ENCODE assay signal across 14 cellular contexts in the genomic region with DNA sequence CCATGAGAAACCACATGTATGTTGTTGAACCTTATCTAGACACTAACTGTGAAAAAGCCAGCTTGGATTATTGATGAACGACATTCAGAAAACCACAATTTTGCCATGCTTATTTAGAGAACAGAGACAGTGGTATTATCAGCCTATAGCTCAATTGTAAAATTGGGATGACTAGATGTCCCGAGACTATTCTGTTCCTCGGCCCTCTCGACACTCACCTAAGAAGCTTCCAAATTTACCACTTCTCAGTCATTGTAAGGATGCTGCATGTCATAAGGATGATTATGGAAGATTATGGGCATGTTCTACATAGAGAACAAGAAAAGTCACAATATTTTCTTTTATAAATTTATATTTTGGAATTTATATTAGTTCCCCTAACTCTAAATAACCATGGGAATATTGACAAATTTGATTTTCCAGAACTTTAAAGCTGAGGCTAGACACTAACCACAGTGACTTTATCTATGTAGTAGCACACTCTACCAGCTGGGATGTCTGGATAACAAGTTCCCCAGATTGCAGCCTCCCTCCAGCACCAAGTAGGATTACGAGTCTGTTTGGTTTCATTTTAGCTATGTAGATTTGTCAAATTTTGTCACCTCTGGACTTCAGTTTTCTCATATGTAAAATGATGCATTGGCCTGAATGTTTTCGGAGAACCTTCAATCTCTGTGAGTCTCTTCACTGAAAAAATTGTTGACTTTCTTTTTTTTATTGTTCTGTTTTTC.
DNase-seq lines count a peak whose midpoint lies in the region; ATAC-seq and TF ChIP-seq lines count a peak whose summit lies in the region.
"Had no signal": no experiment of that assay in that cellular context is flagged by ENCODE, and none has a peak within 500 bp of the region (broad histone marks: within the 10 kb centered on the region; RNA-seq: fewer than 3 reads in every experiment).

No MANE protein-coding gene starts in this region.

- POLR2A ChIA-PET in HCT116 (lab: Charles Lee), result interaction anchor here (1.1 kb wide), 1 partner anchor 127 kb away, joined by 3 read pairs; no protein-coding TSS in a partner anchor

- ATAC-seq in HCT116, result no peak
- no peak for ATAC-seq in HG03159 (IDR thresholded peaks at IDR 0.05; ENCODE audit: unreplicated experiment)
- ATAC-seq in HG03095 (IDR thresholded peaks at IDR 0.05; ENCODE audit: unreplicated experiment), result no peak
- ATAC-seq: naive thymus-derived CD4-positive, alpha-beta T cell had no signal

- TF ChIP-seq RAD21 in HCT116 (IDR thresholded peaks at IDR 0.05; ENCODE audit: low read depth), result no peak

- DNase-seq in HCT116 (ENCODE audit: low read depth, low spot score) (no peak), SJSA1 (ENCODE audit: low read depth in 1 of 2, low spot score in 2 of 2) (peak in 1 of 2 experiments; percentile 69), fibroblast of mammary gland (ENCODE audit: low read depth) (no peak), tibial artery (no peak), pons (ENCODE audit: low spot score) (no peak)
- DNase-seq: activated CD4-positive, alpha-beta T cell treated with anti-CD3 and anti-CD28 coated beads for 1 hour; activated naive CD4-positive, alpha-beta T cell treated with Interleukin-2 at 50 U/mL for 16 hours; C1 segment of cervical spinal cord; dorsolateral prefrontal cortex; naive thymus-derived CD4-positive, alpha-beta T cell; SHP77 treated with DMSO at 0.1 percent for 48 hours had no signal

- H3K9ac ChIP-seq in HCT116 (ENCODE audit: low read length), result peak overlapping the region; percentile 56
- H3K9ac ChIP-seq in skeletal muscle satellite cell (ENCODE audit: low read depth, low read length), result peak overlapping the region; percentile 89

- TF ChIP-seq CTCF in HCT116 (IDR thresholded peaks at IDR 0.05 in 2 of 3, conservative IDR thresholded peaks at IDR 0.05 in 1 of 3; ENCODE audit: borderline replicate concordance in 1 of 3, insufficient read depth in 1 of 3, low read depth in 2 of 3, low read length in 2 of 3) (no peak), fibroblast of mammary gland (conservative IDR thresholded peaks at IDR 0.05; ENCODE audit: control insufficient read depth, insufficient read depth, low read depth, low read length) (no peak), tibial artery (IDR thresholded peaks at IDR 0.05) (no peak)

- BruUV-seq in HCT116 (replicated peaks; lab: Mats Ljungman, UMichigan), result no TSS peak

- peak overlapping the region; percentile 75; the same call in 1 of the 2 replicates for H3K27ac ChIP-seq in HCT116 (ENCODE audit: low read depth, low read length)
- peak overlapping the region; percentile 90 for H3K27ac ChIP-seq in SJSA1
- H3K27ac ChIP-seq in tibial artery, result no peak overlapping the region
- H3K27ac ChIP-seq: dorsolateral prefrontal cortex had no signal

- no peak for TF ChIP-seq POLR2A in HCT116 (IDR thresholded peaks at IDR 0.05; ENCODE audit: borderline replicate concordance, extremely low read depth, insufficient read depth, insufficient read length)

- H3K4me3 ChIP-seq in HCT116 (replicated peaks in 1 of 2; ENCODE audit: low read depth in 1 of 2, low read length in 2 of 2) (0 out of 4 replicates have a peak overlapping the region, but pooled peaks of 1 of the 2 experiments have one; percentile 33), SJSA1 (peak overlapping the region; percentile 44), fibroblast of mammary gland (ENCODE audit: control insufficient read depth, low read depth, low read length) (peak overlapping the region; percentile 39), skeletal muscle satellite cell (ENCODE audit: low read length) (peak overlapping the region; percentile 64), tibial artery (no peak overlapping the region)
- H3K4me3 ChIP-seq: dorsolateral prefrontal cortex had no signal

- no peaks in the 10 kb centered on the region for H3K9me2 ChIP-seq in HCT116 (ENCODE audit: insufficient read depth)

- H3K27me3 ChIP-seq in HCT116 (ENCODE audit: insufficient read depth, low read length), result no peaks in the 10 kb centered on the region
- no peaks in the 10 kb centered on the region for H3K27me3 ChIP-seq in SJSA1 (replicated peaks)
- no peaks in the 10 kb centered on the region for H3K27me3 ChIP-seq in skeletal muscle satellite cell (ENCODE audit: control insufficient read depth, insufficient read depth, low read length)
- H3K27me3 ChIP-seq in tibial artery, result no peaks in the 10 kb centered on the region

- no peaks in the 10 kb centered on the region for H3K36me3 ChIP-seq in HCT116 (ENCODE audit: control insufficient read depth in 1 of 2, insufficient read depth in 2 of 2, low read length in 2 of 2)
- peaks cover 83% of the 10 kb centered on the region for H3K36me3 ChIP-seq in SJSA1
- peaks cover 4% of the 10 kb centered on the region for H3K36me3 ChIP-seq in skeletal muscle satellite cell (ENCODE audit: insufficient read depth, low read length)
- no peaks in the 10 kb centered on the region for H3K36me3 ChIP-seq in tibial artery

- H4K20me1 ChIP-seq in HCT116 (ENCODE audit: insufficient read depth), result no peaks in the 10 kb centered on the region

- no peak overlapping the region for H2AFZ ChIP-seq in HCT116 (ENCODE audit: low read depth, low read length, poor library complexity, severe bottlenecking)

- H3K4me2 ChIP-seq in HCT116 (ENCODE audit: low read length) (peak overlapping the region; percentile 61), skeletal muscle satellite cell (ENCODE audit: low read length) (peak overlapping the region; percentile 70)

- intact Hi-C loops in HCT116 (cut with micrococcal nuclease) (loop anchor here (5.0 to 10.0 kb wide), 2 partner anchors 125 to 308 kb away; no protein-coding TSS in a partner anchor), tibial artery (cut with DNase I; ENCODE audit: low total_unique reads) (no loop called here)

- H3K9me3 ChIP-seq in HCT116 (ENCODE audit: control insufficient read depth in 1 of 2, insufficient read depth in 1 of 2, low read depth in 1 of 2, low read length in 2 of 2) (no peaks in the 10 kb centered on the region), SJSA1 (replicated peaks) (no peaks in the 10 kb centered on the region), skeletal muscle satellite cell (replicated peaks; ENCODE audit: low read length) (no peaks in the 10 kb centered on the region), tibial artery (no peaks in the 10 kb centered on the region)

- RAD21 ChIA-PET in HCT116 (lab: Charles Lee; ENCODE audit: low non-redundant PET in 1 of 2, low total read pairs in 2 of 2, uncharacterized antibody in 2 of 2, unreplicated experiment in 2 of 2), result no interaction called here

- peaks cover 40 to 63% of the 10 kb centered on the region in 2 experiments for H3K4me1 ChIP-seq in HCT116 (ENCODE audit: control insufficient read depth in 1 of 2, insufficient read depth in 2 of 2, low read length in 2 of 2)
- H3K4me1 ChIP-seq in SJSA1 (replicated peaks), result peaks cover 50% of the 10 kb centered on the region
- peaks cover 48% of the 10 kb centered on the region for H3K4me1 ChIP-seq in skeletal muscle satellite cell (ENCODE audit: control insufficient read depth, insufficient read depth, low read length)
- H3K4me1 ChIP-seq in tibial artery, result peaks cover 0 to 18% (median 0%) of the 10 kb centered on the region in 4 donors

- H3K79me2 ChIP-seq in HCT116 (ENCODE audit: insufficient read depth, low read length), result peaks cover 30% of the 10 kb centered on the region

- CTCF ChIA-PET in HCT116 (lab: Charles Lee), result interaction anchor here (0.8 kb wide), 1 partner anchor 14 kb away, joined by 3 read pairs; no protein-coding TSS in a partner anchor

TF ChIP-seq in HCT116, 20 proteins besides CTCF, POLR2A, EP300 and RAD21:
- TF ChIP-seq SIN3A (IDR thresholded peaks at IDR 0.05; ENCODE audit: low read depth) (no peak), POLR2AphosphoS5 (IDR thresholded peaks at IDR 0.05; ENCODE audit: low read depth, low read length) (peak; percentile 50), TCF7L2 (IDR thresholded peaks at IDR 0.05; ENCODE audit: borderline replicate concordance, extremely low read depth, insufficient read depth, insufficient read length) (no peak)

Comparison
In these comparisons a context has a peak if more than half of its experiments do, and no peak if none do; other contexts are left out.
1. H3K27ac ChIP-seq: peak in HCT116 (single experiment) and SJSA1 (single experiment); none in tibial artery (0 of 2).
2. H3K4me3 ChIP-seq: peak in SJSA1 (single experiment), fibroblast of mammary gland (single experiment) and skeletal muscle satellite cell (single experiment); none in tibial artery (0 of 2).